In the genomic region with DNA sequence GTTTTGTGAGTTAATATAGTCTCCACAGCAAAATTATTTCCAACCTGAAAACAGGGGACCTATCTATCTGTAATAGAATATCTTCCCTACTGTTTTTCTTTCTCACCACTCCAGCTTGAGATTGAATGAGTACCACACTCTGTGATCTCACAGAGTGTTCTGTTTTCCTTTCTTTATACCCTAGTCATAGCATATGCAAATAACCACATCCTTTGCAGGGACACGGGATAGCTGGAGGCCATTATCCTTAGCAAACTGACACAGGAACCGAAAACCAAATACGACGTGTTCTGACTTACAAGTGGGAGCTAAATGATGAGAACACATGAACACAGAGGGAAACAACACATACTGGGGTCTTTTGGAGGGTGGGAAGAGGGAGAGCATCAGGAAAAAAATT, we compare ENCODE assay signal across 24 cellular contexts.
A peak's percentile ranks its signal among the peaks of the same experiment; 100 is the strongest.
DNase-seq lines count a peak whose midpoint lies in the region; FAIRE-seq and TF ChIP-seq lines count a peak whose summit lies in the region.
"Had no signal": no experiment of that assay in that cellular context is flagged by ENCODE, and none has a peak within 500 bp of the region (broad histone marks: within the 10 kb centered on the region; RNA-seq: fewer than 3 reads in every experiment).

No MANE protein-coding gene starts in this region.

- H3K4me2 ChIP-seq in astrocyte (ENCODE audit: low read length), result peak overlapping the region; percentile 43
- H3K4me2 ChIP-seq in keratinocyte (ENCODE audit: control insufficient read depth, extremely low read depth, insufficient read depth, low read depth, low read length), result no peak overlapping the region

- H3K9me1 ChIP-seq in keratinocyte (ENCODE audit: control insufficient read depth, extremely low read depth, insufficient read depth, low read length), result no peaks in the 10 kb centered on the region

- H3K36me3 ChIP-seq in astrocyte (ENCODE audit: insufficient read depth, low read length) (no peaks in the 10 kb centered on the region), keratinocyte (ENCODE audit: control insufficient read depth in 2 of 2, extremely low read depth in 1 of 2, insufficient read depth in 2 of 2, low read length in 2 of 2) (no peaks in the 10 kb centered on the region), small intestine (ENCODE audit: control insufficient read depth in 2 of 2, insufficient read depth in 2 of 2, low read length in 2 of 2) (no peaks in the 10 kb centered on the region)
- no peaks in the 10 kb centered on the region for H3K36me3 ChIP-seq in effector memory CD4-positive, alpha-beta T cell (ENCODE audit: control insufficient read depth, insufficient read depth, low read length)
- H3K36me3 ChIP-seq: ovary, thyroid gland, WERI-Rb-1 had no signal

- no peaks in the 10 kb centered on the region for H3K79me2 ChIP-seq in astrocyte (ENCODE audit: insufficient read depth, low read length)
- no peaks in the 10 kb centered on the region for H3K79me2 ChIP-seq in keratinocyte (ENCODE audit: control insufficient read depth, insufficient read depth, low read length)

- peaks cover 7% of the 10 kb centered on the region for H3K9me3 Mint-ChIP-seq in astrocyte (ENCODE audit: unreplicated experiment)
- H3K9me3 Mint-ChIP-seq: activated naive CD4-positive, alpha-beta T cell treated with anti-CD3 and anti-CD28 coated beads, Interleukin-2, amount 10 ng/mL, durations not matched to agents 7 days and 5 days; stimulated activated naive CD8-positive, alpha-beta T cell treated with anti-CD3 and anti-CD28 coated beads, Interleukin-15, amount 100 ng/mL, for 72 hours had no signal

- H4K20me1 ChIP-seq in astrocyte (ENCODE audit: insufficient read depth, low read length) (no peaks in the 10 kb centered on the region), keratinocyte (ENCODE audit: control insufficient read depth, extremely low read depth, insufficient read depth, low read length) (no peaks in the 10 kb centered on the region)

- no peaks in the 10 kb centered on the region for H3K27me3 Mint-ChIP-seq in astrocyte (ENCODE audit: low read depth, unreplicated experiment)
- H3K27me3 Mint-ChIP-seq: activated naive CD4-positive, alpha-beta T cell treated with anti-CD3 and anti-CD28 coated beads, Interleukin-2, amount 10 ng/mL, durations not matched to agents 7 days and 5 days; IgD-negative memory B cell; natural killer cell treated with Interleukin-12 subunit alpha and Interleukin-12 subunit beta and Interleukin-15 and Interleukin-18, amount 100 ng/mL, for 72 hours; stimulated activated naive CD8-positive, alpha-beta T cell treated with anti-CD3 and anti-CD28 coated beads, Interleukin-15, amount 100 ng/mL, for 72 hours had no signal

- TF ChIP-seq CTCF in astrocyte (IDR thresholded peaks at IDR 0.05; ENCODE audit: insufficient read depth, low read depth, low read length), result no peak
- no peak for TF ChIP-seq CTCF in keratinocyte (optimal IDR thresholded peaks at IDR 0.05 in 1 of 3, IDR thresholded peaks at IDR 0.05 in 1 of 3, conservative IDR thresholded peaks at IDR 0.05 in 1 of 3; ENCODE audit: extremely low read depth in 1 of 3, insufficient read depth in 2 of 3, low read length in 3 of 3)

- no peak overlapping the region for H3K27ac ChIP-seq in astrocyte (ENCODE audit: low read depth, low read length)
- no peak overlapping the region for H3K27ac ChIP-seq in keratinocyte (ENCODE audit: control insufficient read depth, insufficient read depth, low read length)
- H3K27ac ChIP-seq in small intestine (ENCODE audit: low read depth in 1 of 2, low read length in 1 of 2), result no peak overlapping the region
- no peak overlapping the region for H3K27ac ChIP-seq in effector memory CD4-positive, alpha-beta T cell (ENCODE audit: insufficient read depth, low read length, poor library complexity, severe bottlenecking)
- H3K27ac ChIP-seq: C4-2B, epithelial cell of prostate, ovary, thyroid gland, WERI-Rb-1 had no signal

- 84 to 88% (median 86%) methylated on average over 4 of the region's 4 CpGs for WGBS in small intestine, 3 donors

- H3K4me3 Mint-ChIP-seq in astrocyte (ENCODE audit: unreplicated experiment), result no peak overlapping the region
- H3K4me3 Mint-ChIP-seq: activated naive CD4-positive, alpha-beta T cell treated with anti-CD3 and anti-CD28 coated beads, Interleukin-2, amount 10 ng/mL, durations not matched to agents 7 days and 5 days; IgD-negative memory B cell; natural killer cell treated with Interleukin-12 subunit alpha and Interleukin-12 subunit beta and Interleukin-15 and Interleukin-18, amount 100 ng/mL, for 72 hours; stimulated activated naive CD8-positive, alpha-beta T cell treated with anti-CD3 and anti-CD28 coated beads, Interleukin-15, amount 100 ng/mL, for 72 hours; T-helper 2 cell treated with Interferon-gamma antibody and Interleukin-4, amounts not matched to agents 5 μg/mL and 100 μg/mL, for 36 hours had no signal

- H3K36me3 Mint-ChIP-seq in astrocyte (ENCODE audit: low read depth, unreplicated experiment), result peaks cover 2% of the 10 kb centered on the region
- H3K36me3 Mint-ChIP-seq: activated naive CD4-positive, alpha-beta T cell treated with anti-CD3 and anti-CD28 coated beads, Interleukin-2, amount 10 ng/mL, durations not matched to agents 7 days and 5 days; natural killer cell treated with Interleukin-12 subunit alpha and Interleukin-12 subunit beta and Interleukin-15 and Interleukin-18, amount 100 ng/mL, for 72 hours had no signal

- H3K9ac ChIP-seq in astrocyte (ENCODE audit: low read length), result no peak overlapping the region
- H3K9ac ChIP-seq in keratinocyte (ENCODE audit: control insufficient read depth, extremely low read depth, insufficient read depth, low read length), result no peak overlapping the region

- H3K9me3 ChIP-seq in astrocyte (ENCODE audit: insufficient read depth, low read depth, low read length) (no peaks in the 10 kb centered on the region), keratinocyte (ENCODE audit: control insufficient read depth, low read depth, low read length) (no peaks in the 10 kb centered on the region), small intestine (ENCODE audit: control insufficient read depth, low read depth) (no peaks in the 10 kb centered on the region)
- no peaks in the 10 kb centered on the region for H3K9me3 ChIP-seq in effector memory CD4-positive, alpha-beta T cell (ENCODE audit: control insufficient read depth, low read length)
- H3K9me3 ChIP-seq: ovary, thyroid gland had no signal

- H3K27me3 ChIP-seq in astrocyte (ENCODE audit: insufficient read depth, low read length) (no peaks in the 10 kb centered on the region), keratinocyte (ENCODE audit: control insufficient read depth, extremely low read depth, insufficient read depth, low read length) (no peaks in the 10 kb centered on the region), small intestine (ENCODE audit: control insufficient read depth in 2 of 2, insufficient read depth in 2 of 2, low read length in 2 of 2) (no peaks in the 10 kb centered on the region)
- no peaks in the 10 kb centered on the region for H3K27me3 ChIP-seq in effector memory CD4-positive, alpha-beta T cell (replicated peaks; ENCODE audit: control insufficient read depth, insufficient read depth, low read length, poor library complexity, severe bottlenecking)
- H3K27me3 ChIP-seq: ovary, thyroid gland had no signal

- DNase-seq in ELR (ENCODE audit: low read depth) (peak; percentile 66), NCI-H146 (lab: John Stamatoyannopoulos, UW) (peak; percentile 72), astrocyte (ENCODE audit: low read depth) (peak; percentile 12), keratinocyte (ENCODE audit: low read depth, low spot score) (no peak), NOMO-1 (lab: John Stamatoyannopoulos, UW; ENCODE audit: unreplicated experiment in 2 of 2) (no peak), T-helper 9 cell (no peak), small intestine (no peak)
- no peak for DNase-seq in effector memory CD4-positive, alpha-beta T cell
- DNase-seq: activated naive CD4-positive, alpha-beta T cell treated with anti-CD3 and anti-CD28 coated beads, Interleukin-2, amount 10 ng/mL, durations not matched to agents 7 days and 5 days; amygdala; midbrain; NCI-H2171; NCI-H774; ovary; right cardiac atrium; stimulated activated naive CD8-positive, alpha-beta T cell treated with anti-CD3 and anti-CD28 coated beads, Interleukin-15, amount 100 ng/mL, for 72 hours; thyroid gland; WERI-Rb-1 had no signal

- dilution Hi-C loops in keratinocyte (cut with MboI; ENCODE audit: extremely low pct_ligation_motif_present, low sequenced_read_pairs), result no loop called here

- H2AFZ ChIP-seq in astrocyte (ENCODE audit: low read depth, low read length), result peak overlapping the region; percentile 19
- no peak overlapping the region for H2AFZ ChIP-seq in keratinocyte (ENCODE audit: control insufficient read depth, low read length)

- FAIRE-seq in astrocyte (lab: Jason Lieb, UNC) (peak; percentile 45), keratinocyte (lab: Jason Lieb, UNC) (peak; percentile 62), small intestine (lab: Jason Lieb, UNC) (no peak)
- FAIRE-seq: GM19239 had no signal

- H3K4me1 Mint-ChIP-seq in astrocyte (ENCODE audit: low read depth, unreplicated experiment), result peaks cover 2% of the 10 kb centered on the region
- H3K4me1 Mint-ChIP-seq: activated naive CD4-positive, alpha-beta T cell treated with anti-CD3 and anti-CD28 coated beads, Interleukin-2, amount 10 ng/mL, durations not matched to agents 7 days and 5 days; IgD-negative memory B cell; stimulated activated naive CD8-positive, alpha-beta T cell treated with anti-CD3 and anti-CD28 coated beads, Interleukin-15, amount 100 ng/mL, for 72 hours had no signal

- H3K4me3 ChIP-seq in astrocyte (ENCODE audit: insufficient read depth, low read depth, low read length) (no peak overlapping the region), keratinocyte (ENCODE audit: control insufficient read depth in 2 of 3, extremely low read depth in 1 of 3, insufficient read depth in 2 of 3, low read depth in 1 of 3, low read length in 3 of 3) (no peak overlapping the region), small intestine (ENCODE audit: low read depth in 1 of 2, low read length in 2 of 2) (no peak overlapping the region)
- H3K4me3 ChIP-seq in effector memory CD4-positive, alpha-beta T cell (ENCODE audit: insufficient read depth, low read depth, low read length, poor library complexity, severe bottlenecking), result no peak overlapping the region
- H3K4me3 ChIP-seq: ovary, thyroid gland had no signal

- H3K4me1 ChIP-seq in astrocyte (ENCODE audit: insufficient read depth, low read length) (no peaks in the 10 kb centered on the region), keratinocyte (ENCODE audit: control insufficient read depth, extremely low read depth, insufficient read depth, low read length) (no peaks in the 10 kb centered on the region), small intestine (ENCODE audit: control insufficient read depth in 2 of 2, insufficient read depth in 1 of 2, low read depth in 1 of 2, low read length in 1 of 2) (no peaks in the 10 kb centered on the region)
- H3K4me1 ChIP-seq in effector memory CD4-positive, alpha-beta T cell (ENCODE audit: control insufficient read depth, insufficient read depth, low read length, poor library complexity, severe bottlenecking), result no peaks in the 10 kb centered on the region
- H3K4me1 ChIP-seq: thyroid gland had no signal

- no peak overlapping the region for H3K27ac Mint-ChIP-seq in astrocyte (ENCODE audit: unreplicated experiment)
- H3K27ac Mint-ChIP-seq: activated naive CD4-positive, alpha-beta T cell treated with anti-CD3 and anti-CD28 coated beads, Interleukin-2, amount 10 ng/mL, durations not matched to agents 7 days and 5 days; IgD-negative memory B cell; natural killer cell treated with Interleukin-12 subunit alpha and Interleukin-12 subunit beta and Interleukin-15 and Interleukin-18, amount 100 ng/mL, for 72 hours; stimulated activated naive CD8-positive, alpha-beta T cell treated with anti-CD3 and anti-CD28 coated beads, Interleukin-15, amount 100 ng/mL, for 72 hours; T-helper 2 cell treated with Interferon-gamma antibody and Interleukin-4, amounts not matched to agents 5 μg/mL and 100 μg/mL, for 36 hours had no signal

Comparison
In these comparisons a context has a peak if more than half of its experiments do, and no peak if none do; other contexts are left out.
1. DNase-seq: peak in ELR (single experiment), NCI-H146 (single experiment) and astrocyte (single experiment); none in keratinocyte (single experiment), NOMO-1 (0 of 2), T-helper 9 cell (single experiment), small intestine (single experiment) and effector memory CD4-positive, alpha-beta T cell (0 of 3).